ENCODE assay signal across 8 cellular contexts in the genomic region with DNA sequence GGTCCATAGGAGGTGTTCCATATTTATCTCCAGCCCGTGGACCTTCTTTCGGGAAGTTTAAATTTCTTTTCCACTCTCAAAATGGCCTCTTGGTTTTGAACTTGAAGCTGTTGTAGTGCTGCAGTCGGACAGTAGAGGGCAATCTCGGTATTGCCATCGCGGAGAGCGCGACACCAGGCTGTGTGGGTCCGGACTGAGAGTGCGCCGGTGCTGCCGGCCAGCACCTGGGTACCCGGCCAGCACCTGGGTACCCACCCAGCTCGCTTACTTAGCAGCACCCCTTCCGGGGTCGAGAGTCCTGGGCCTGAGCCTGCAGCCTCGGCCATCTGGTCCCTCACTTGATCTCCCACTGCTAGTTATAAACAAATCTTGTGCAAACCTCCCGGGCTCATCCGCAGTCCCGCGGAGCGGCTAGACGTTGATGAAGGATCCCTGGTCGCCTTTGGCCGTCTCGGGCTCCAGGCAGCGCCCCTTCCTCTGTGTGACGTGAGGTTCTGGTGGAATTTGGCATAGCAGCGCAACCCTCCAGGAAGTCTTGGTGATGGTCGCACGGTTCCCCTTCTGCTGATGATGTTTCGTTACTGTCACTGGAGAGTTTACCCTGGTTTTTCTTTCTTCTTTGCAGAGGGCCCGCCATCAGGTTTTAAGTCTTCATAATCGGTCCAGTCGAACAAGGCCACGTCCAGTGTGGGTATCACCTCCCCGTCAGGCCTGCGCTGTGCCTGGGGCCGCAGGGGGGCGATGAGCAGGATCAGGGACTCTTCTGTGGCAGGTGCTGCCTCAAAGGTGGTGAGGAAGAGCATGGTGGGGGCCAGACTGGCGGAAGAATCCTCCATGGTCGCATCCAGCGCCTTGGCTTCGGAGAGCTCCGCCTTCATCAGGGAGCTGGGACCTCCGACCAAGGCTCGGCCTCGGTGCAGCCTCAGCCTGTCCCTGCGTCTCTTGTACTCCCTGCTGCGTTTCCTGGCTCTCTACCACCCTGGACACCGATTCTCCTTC. TPM values are rescaled to one million over a fixed set of nuclear protein-coding genes. Genes with fewer than 3 reads are reported as not detected.
DNase-seq lines count a peak whose midpoint lies in the region; ATAC-seq and TF ChIP-seq lines count a peak whose summit lies in the region.

No MANE protein-coding gene starts in this region.

- H3K36me3 ChIP-seq in fibroblast of lung (ENCODE audit: control insufficient read depth, insufficient read depth, low read length): no peaks in the 10 kb centered on the region

- H3K4me3 ChIP-seq in fibroblast of lung (replicated peaks in 1 of 4; ENCODE audit: control extremely low read depth in 1 of 4, insufficient read depth in 1 of 4, low read depth in 3 of 4, low read length in 4 of 4): no peak overlapping the region

- H3K4me2 ChIP-seq in fibroblast of lung (ENCODE audit: extremely low read depth, insufficient read depth, low read length): no peak overlapping the region

- no peaks in the 10 kb centered on the region for H3K4me1 ChIP-seq in fibroblast of lung (ENCODE audit: control insufficient read depth, extremely low read depth, insufficient read depth, low read length)

- H3K9ac ChIP-seq in fibroblast of lung (ENCODE audit: insufficient read depth, low read length): no peak overlapping the region

- POLR2A ChIA-PET in GM10248 (lab: Yijun Ruan, JAX): no interaction called here

- ATAC-seq in HG03354 (IDR thresholded peaks at IDR 0.05; ENCODE audit: poor library complexity, severe bottlenecking, unreplicated experiment): peak; percentile 81

- H3K9me3 ChIP-seq in fibroblast of lung (ENCODE audit: control insufficient read depth, insufficient read depth, low read depth, low read length): no peaks in the 10 kb centered on the region

- DNase-seq in GM10248 (ENCODE audit: extremely low spot score) (no peak), fibroblast of lung (ENCODE audit: low read depth in 2 of 2) (peak in 1 of 2 donors; percentile 1), NCI-H1105 treated with DMSO at 0.1 percent for 48 hours (lab: John Stamatoyannopoulos, UW) (no peak), NCI-H82 treated with DMSO at 0.1 percent for 48 hours (lab: John Stamatoyannopoulos, UW; ENCODE audit: unreplicated experiment) (no peak), OCI-M1 (lab: John Stamatoyannopoulos, UW) (no peak)
- DNase-seq in activated CD8-positive, alpha-beta memory T cell treated with anti-CD3 and anti-CD28 coated beads, Interleukin-2, amount 50 U/mL, for 4 hours: peak; percentile 31
- peak; percentile 13 for DNase-seq in stimulated activated CD4-positive, alpha-beta T cell treated with anti-CD3 and anti-CD28 coated beads, Interleukin-1b, Interleukin-23, amount 100 ng/mL, for 48 hours

- peak overlapping the region; percentile 33 for H2AFZ ChIP-seq in fibroblast of lung (ENCODE audit: low read length)

- no peaks in the 10 kb centered on the region for H3K27me3 ChIP-seq in fibroblast of lung (ENCODE audit: control insufficient read depth, insufficient read depth, low read length)

- H4K20me1 ChIP-seq in fibroblast of lung (ENCODE audit: control insufficient read depth, extremely low read depth, insufficient read depth, low read length): no peaks in the 10 kb centered on the region

- peak; percentile 29 for TF ChIP-seq CTCF in GM10248 (IDR thresholded peaks at IDR 0.05; ENCODE audit: control extremely low read depth, extremely low read depth, low read depth, missing control alignments)
- peak; percentile 31 to 43 for TF ChIP-seq CTCF in fibroblast of lung (conservative IDR thresholded peaks at IDR 0.05 in 1 of 2, IDR thresholded peaks at IDR 0.05 in 1 of 2; ENCODE audit: low read depth in 1 of 2, low read length in 2 of 2)

- CTCF ChIA-PET in GM10248 (lab: Yijun Ruan, JAX): no interaction called here

- no peaks in the 10 kb centered on the region for H3K79me2 ChIP-seq in fibroblast of lung (ENCODE audit: control insufficient read depth, insufficient read depth, low read length)

- no peak overlapping the region for H3K27ac ChIP-seq in fibroblast of lung (ENCODE audit: insufficient read depth, low read length)

RNA-seq across cellular contexts. Expression of gene FAM9A, which starts 17.8 kb away (rescaled TPM):
- total RNA-seq in fibroblast of lung: not detected in 2 replicates
- not detected in 2 replicates for polyA plus RNA-seq in fibroblast of lung
- not detected in 2 replicates for polyA plus RNA-seq in fibroblast of lung (2012)
- polyA minus RNA-seq in fibroblast of lung (ENCODE audit: low replicate concordance): not detected in 2 replicates

RNA-seq across cellular contexts. Expression of gene ANOS1, which starts 51.5 kb away (rescaled TPM):
- total RNA-seq in fibroblast of lung: under 0.01 TPM in 2 replicates
- polyA plus RNA-seq in fibroblast of lung: 0.07 and 0.14 TPM in 2 replicates
- polyA plus RNA-seq in fibroblast of lung (2012): 0.08 TPM in 1 of 2 replicates, not detected in the other
- not detected in 2 replicates for polyA minus RNA-seq in fibroblast of lung (ENCODE audit: low replicate concordance)

Comparison
In these comparisons a context has a peak if more than half of its experiments do, and no peak if none do; other contexts are left out.
1. DNase-seq: peak in activated CD8-positive, alpha-beta memory T cell treated with anti-CD3 and anti-CD28 coated beads, Interleukin-2, amount 50 U/mL, for 4 hours (single experiment) and stimulated activated CD4-positive, alpha-beta T cell treated with anti-CD3 and anti-CD28 coated beads, Interleukin-1b, Interleukin-23, amount 100 ng/mL, for 48 hours (single experiment); none in GM10248 (single experiment), NCI-H1105 treated with DMSO at 0.1 percent for 48 hours (single experiment), NCI-H82 treated with DMSO at 0.1 percent for 48 hours (single experiment) and OCI-M1 (single experiment).